In genomic region chr7:149529136-149529718, GRCh38 we compare ENCODE assay signal across 22 cellular contexts. TPM values are rescaled to one million over a fixed set of nuclear protein-coding genes. Genes with fewer than 3 reads are reported as not detected.
A peak's percentile ranks its signal among the peaks of the same experiment; 100 is the strongest.
DNase-seq lines count a peak whose midpoint lies in the region; ATAC-seq and TF ChIP-seq lines count a peak whose summit lies in the region.
"Had no signal": no experiment of that assay in that cellular context is flagged by ENCODE, and none has a peak within 500 bp of the region (broad histone marks: within the 10 kb centered on the region; RNA-seq: fewer than 3 reads in every experiment).

No MANE protein-coding gene starts in this region.

- peaks cover 16% of the 10 kb centered on the region for H3K9me3 Mint-ChIP-seq in MCF 10A (ENCODE audit: unreplicated experiment)

- H3K27ac Mint-ChIP-seq in MCF 10A (ENCODE audit: low read depth, unreplicated experiment), result no peak overlapping the region
- H3K27ac Mint-ChIP-seq: activated naive CD8-positive, alpha-beta T cell treated with anti-CD3 and anti-CD28 coated beads for 36 hours; activated T-helper 1 cell treated with anti-CD3 and anti-CD28 coated beads, Interleukin-12 subunit alpha, Interleukin-12 subunit beta, Interleukin-2, Interleukin-4 antibody, amounts not matched to agents 30 ng/mL and 10 ng/mL and 1 ng/mL, durations not matched to agents 14 hours and 24 hours and 36 hours; CD4-positive, alpha-beta T cell; natural killer cell; stimulated activated memory B cell treated with anti-CD40 and anti-IgM and Interleukin-4, amounts not matched to agents 10 μg/mL and 1 μg/mL and 100 μg/mL, for 72 hours; T-helper 2 cell treated with Interferon-gamma antibody and Interleukin-4, amounts not matched to agents 5 μg/mL and 100 μg/mL, for 36 hours had no signal

- BruUV-seq in MCF 10A (replicated peaks; lab: Mats Ljungman, UMichigan) (no TSS peak), mammary epithelial cell (replicated peaks; lab: Mats Ljungman, UMichigan) (no TSS peak)

- no peaks in the 10 kb centered on the region for H4K20me1 ChIP-seq in mammary epithelial cell (ENCODE audit: insufficient read depth, low read length)

- POLR2A ChIA-PET in MCF 10A (lab: Yijun Ruan, JAX), result no interaction called here

- no peak for TF ChIP-seq CTCF in MCF 10A (IDR thresholded peaks at IDR 0.05; ENCODE audit: unreplicated experiment)
- TF ChIP-seq CTCF in mammary epithelial cell (conservative IDR thresholded peaks at IDR 0.05 in 1 of 2, IDR thresholded peaks at IDR 0.05 in 1 of 2; ENCODE audit: extremely low read depth in 1 of 2, insufficient read depth in 1 of 2, low read depth in 1 of 2, low read length in 2 of 2), result no peak
- TF ChIP-seq CTCF in fibroblast of mammary gland (conservative IDR thresholded peaks at IDR 0.05; ENCODE audit: control insufficient read depth, insufficient read depth, low read depth, low read length), result no peak

- in situ Hi-C loops in mammary epithelial cell (cut with MboI; ENCODE audit: low sequenced_read_pairs in 2 of 2), result no loop called here

- H3K9ac ChIP-seq in mammary epithelial cell (ENCODE audit: insufficient read depth, low read length) (no peak overlapping the region), adipocyte (ENCODE audit: low read length) (no peak overlapping the region), subcutaneous abdominal adipose tissue (ENCODE audit: low read length in 5 of 5) (no peak overlapping the region)
- H3K9ac ChIP-seq: SK-N-SH had no signal

- no peaks in the 10 kb centered on the region for H3K79me2 ChIP-seq in mammary epithelial cell (ENCODE audit: insufficient read depth, low read length)

- WGBS in mammary epithelial cell (ENCODE audit: low coverage, missing lambda C conversion rate), result 50% methylated on average over 4 of the region's 4 CpGs

- intact Hi-C loops in MCF 10A (cut with micrococcal nuclease), result no loop called here
- intact Hi-C loops in mammary epithelial cell (cut with micrococcal nuclease), result no loop called here

- no peaks in the 10 kb centered on the region for H3K36me3 ChIP-seq in mammary epithelial cell (ENCODE audit: insufficient read depth, low read length)
- no peaks in the 10 kb centered on the region for H3K36me3 ChIP-seq in adipocyte (ENCODE audit: control insufficient read depth, insufficient read depth, low read length, severe bottlenecking)
- H3K36me3 ChIP-seq in subcutaneous abdominal adipose tissue (ENCODE audit: control insufficient read depth in 5 of 5, insufficient read depth in 5 of 5, low read length in 5 of 5), result no peaks in the 10 kb centered on the region
- H3K36me3 ChIP-seq: thoracic aorta had no signal

- dilution Hi-C loops in mammary epithelial cell (cut with HindIII; ENCODE audit: low sequenced_read_pairs), result no loop called here

- H2AFZ ChIP-seq in mammary epithelial cell (ENCODE audit: low read depth, low read length), result no peak overlapping the region

- H3K4me3 ChIP-seq in mammary epithelial cell (replicated peaks in 1 of 3; ENCODE audit: insufficient read depth in 1 of 3, low read depth in 2 of 3, low read length in 3 of 3), result no peak overlapping the region
- peak overlapping the region; percentile 37 for H3K4me3 ChIP-seq in adipocyte (ENCODE audit: low read length)
- no peak overlapping the region for H3K4me3 ChIP-seq in fibroblast of mammary gland (ENCODE audit: control insufficient read depth, low read depth, low read length)
- peak overlapping the region in 4 of 5 donors; percentile 19 to 51 (median 32) for H3K4me3 ChIP-seq in subcutaneous abdominal adipose tissue (ENCODE audit: low read depth in 1 of 5, low read length in 5 of 5)
- H3K4me3 ChIP-seq: thoracic aorta had no signal

- H3K4me1 ChIP-seq in mammary epithelial cell (ENCODE audit: insufficient read depth, low read length) (no peaks in the 10 kb centered on the region), adipocyte (ENCODE audit: control insufficient read depth, insufficient read depth, low read length) (no peaks in the 10 kb centered on the region), subcutaneous abdominal adipose tissue (ENCODE audit: control insufficient read depth in 5 of 5, insufficient read depth in 5 of 5, low read length in 5 of 5) (no peaks in the 10 kb centered on the region)

- CTCF ChIA-PET in MCF 10A (lab: Yijun Ruan, JAX) (no interaction called here), mammary epithelial cell (lab: Charles Lee; ENCODE audit: low non-redundant PET) (no interaction called here)

- H3K4me2 ChIP-seq in mammary epithelial cell (ENCODE audit: insufficient read depth, low read depth, low read length), result no peak overlapping the region
- H3K4me2 ChIP-seq: SK-N-SH had no signal

- H3K9me3 ChIP-seq in mammary epithelial cell (replicated peaks; ENCODE audit: insufficient read depth, low read length) (peaks cover 35% of the 10 kb centered on the region), adipocyte (ENCODE audit: control insufficient read depth, low read length) (peaks cover 64% of the 10 kb centered on the region), subcutaneous abdominal adipose tissue (ENCODE audit: control insufficient read depth in 5 of 5, low read length in 5 of 5) (peaks cover 24 to 72% (median 53%) of the 10 kb centered on the region in 5 donors)

- H3K36me3 Mint-ChIP-seq in MCF 10A (ENCODE audit: insufficient read depth, unreplicated experiment), result no peaks in the 10 kb centered on the region

- ATAC-seq in GM21737 (IDR thresholded peaks at IDR 0.05; ENCODE audit: unreplicated experiment), result no peak
- ATAC-seq: natural killer cell; sciatic nerve; stimulated activated memory B cell treated with anti-CD40 and anti-IgM and Interleukin-4, amounts not matched to agents 10 μg/mL and 1 μg/mL and 100 μg/mL, for 72 hours had no signal

- no peaks in the 10 kb centered on the region for H3K4me1 Mint-ChIP-seq in MCF 10A (ENCODE audit: insufficient read depth, unreplicated experiment)
- H3K4me1 Mint-ChIP-seq: activated naive CD8-positive, alpha-beta T cell treated with anti-CD3 and anti-CD28 coated beads for 36 hours; natural killer cell; stimulated activated memory B cell treated with anti-CD40 and anti-IgM and Interleukin-4, amounts not matched to agents 10 μg/mL and 1 μg/mL and 100 μg/mL, for 72 hours had no signal

- H3K27me3 Mint-ChIP-seq in MCF 10A (ENCODE audit: insufficient read depth, unreplicated experiment), result no peaks in the 10 kb centered on the region
- H3K27me3 Mint-ChIP-seq: CD4-positive, alpha-beta T cell; stimulated activated memory B cell treated with anti-CD40 and anti-IgM and Interleukin-4, amounts not matched to agents 10 μg/mL and 1 μg/mL and 100 μg/mL, for 72 hours had no signal

- no peak overlapping the region for H3K27ac ChIP-seq in mammary epithelial cell (ENCODE audit: insufficient read depth, low read depth, low read length)
- no peak overlapping the region for H3K27ac ChIP-seq in subcutaneous abdominal adipose tissue (ENCODE audit: low read depth, low read length)
- H3K27ac ChIP-seq: RWPE1, thoracic aorta had no signal

- DNase-seq in MCF 10A (ENCODE audit: unreplicated experiment) (peak; percentile 16), mammary epithelial cell (no peak), adipocyte (ENCODE audit: low read depth) (peak; percentile 1), fibroblast of mammary gland (ENCODE audit: low read depth) (peak; percentile 10), DMS114 treated with DMSO at 0.1 percent for 48 hours (lab: John Stamatoyannopoulos, UW; ENCODE audit: unreplicated experiment) (no peak), AG08395 (ENCODE audit: low spot score) (no peak)
- DNase-seq: activated naive CD8-positive, alpha-beta T cell treated with anti-CD3 and anti-CD28 coated beads for 36 hours; CD4-positive, alpha-beta T cell; GOT3; Kasumi-1; mesenchymal stem cell; natural killer cell; NCI-H524; SK-N-SH had no signal

- H3K27me3 ChIP-seq in mammary epithelial cell (ENCODE audit: insufficient read depth, low read length) (no peaks in the 10 kb centered on the region), adipocyte (replicated peaks; ENCODE audit: control insufficient read depth, insufficient read depth, low read length) (no peaks in the 10 kb centered on the region), subcutaneous abdominal adipose tissue (ENCODE audit: control insufficient read depth in 5 of 5, insufficient read depth in 4 of 5, low read length in 5 of 5) (no peaks in the 10 kb centered on the region)

- H3K4me3 Mint-ChIP-seq in MCF 10A (ENCODE audit: unreplicated experiment), result no peak overlapping the region
- H3K4me3 Mint-ChIP-seq: activated naive CD8-positive, alpha-beta T cell treated with anti-CD3 and anti-CD28 coated beads for 36 hours; activated T-helper 1 cell treated with anti-CD3 and anti-CD28 coated beads, Interleukin-12 subunit alpha, Interleukin-12 subunit beta, Interleukin-2, Interleukin-4 antibody, amounts not matched to agents 30 ng/mL and 10 ng/mL and 1 ng/mL, durations not matched to agents 14 hours and 24 hours and 36 hours; CD4-positive, alpha-beta T cell; natural killer cell; stimulated activated memory B cell treated with anti-CD40 and anti-IgM and Interleukin-4, amounts not matched to agents 10 μg/mL and 1 μg/mL and 100 μg/mL, for 72 hours; T-helper 2 cell treated with Interferon-gamma antibody and Interleukin-4, amounts not matched to agents 5 μg/mL and 100 μg/mL, for 36 hours had no signal

RNA-seq across cellular contexts. Expression of gene ZNF746, which starts 31.6 kb away (rescaled TPM):
- total RNA-seq in MCF 10A (2022), result 22.0 and 23.7 TPM in 2 replicates
- total RNA-seq in mammary epithelial cell, result 10 to 100 TPM; 22.1 to 34.3 TPM
- polyA plus RNA-seq in mammary epithelial cell, result 9.4 TPM
- 22.3 TPM for polyA minus RNA-seq in mammary epithelial cell

Comparison
In these comparisons a context has a peak if more than half of its experiments do, and no peak if none do; other contexts are left out.
1. DNase-seq: peak in MCF 10A (single experiment), adipocyte (single experiment) and fibroblast of mammary gland (single experiment); none in mammary epithelial cell (single experiment), DMS114 treated with DMSO at 0.1 percent for 48 hours (single experiment) and AG08395 (single experiment).
2. H3K4me3 ChIP-seq: peak in adipocyte (single experiment) and subcutaneous abdominal adipose tissue (4 of 5); none in mammary epithelial cell (0 of 3) and fibroblast of mammary gland (single experiment).